ENCODE assay signal across 13 cellular contexts in the genomic region with DNA sequence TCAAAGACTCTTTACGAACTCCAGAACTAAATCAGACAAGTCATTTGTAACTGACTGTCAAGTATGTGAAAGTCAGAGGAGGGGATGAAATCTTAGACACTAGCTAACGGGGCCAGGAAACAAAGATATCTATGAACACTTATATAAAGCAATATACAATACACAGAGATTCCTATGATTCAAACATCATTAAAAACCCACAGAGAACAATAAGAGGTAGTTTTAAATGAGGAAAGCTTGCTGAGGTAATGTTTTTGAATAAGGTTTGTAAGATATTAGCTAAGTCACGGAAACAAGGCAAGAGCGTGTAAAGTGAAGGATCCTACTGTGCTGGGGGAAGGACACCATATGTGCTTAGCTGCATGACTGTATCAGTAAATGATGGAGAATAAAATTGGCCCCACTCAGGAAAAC.
"Had no signal": no experiment of that assay in that cellular context is flagged by ENCODE, and none has a peak within 500 bp of the region (broad histone marks: within the 10 kb centered on the region; RNA-seq: fewer than 3 reads in every experiment).

No MANE protein-coding gene starts in this region.

- H3K4me2 ChIP-seq: neural progenitor cell had no signal

- H3K27ac Mint-ChIP-seq: activated CD4-positive, alpha-beta T cell treated with anti-CD3 and anti-CD28 coated beads, Interleukin-2, amount 10 ng/mL, durations not matched to agents 7 days and 5 days; activated naive CD4-positive, alpha-beta T cell treated with anti-CD3 and anti-CD28 coated beads, Interleukin-2, amount 10 ng/mL, durations not matched to agents 7 days and 5 days; activated T-helper 17 cell treated with anti-CD3 and anti-CD28 coated beads, Interleukin-2, amount 50 U/mL, for 72 hours; neural progenitor cell; T-helper 17 cell had no signal

- H3K9me3 ChIP-seq: gastroesophageal sphincter had no signal

- H3K4me3 Mint-ChIP-seq: activated CD4-positive, alpha-beta T cell treated with anti-CD3 and anti-CD28 coated beads, Interleukin-2, amount 10 ng/mL, durations not matched to agents 7 days and 5 days; activated naive CD4-positive, alpha-beta T cell treated with anti-CD3 and anti-CD28 coated beads, Interleukin-2, amount 10 ng/mL, durations not matched to agents 7 days and 5 days; activated T-helper 17 cell treated with anti-CD3 and anti-CD28 coated beads, Interleukin-2, amount 50 U/mL, for 72 hours; neural progenitor cell; T-helper 17 cell had no signal

- DNase-seq: activated CD4-positive, alpha-beta T cell treated with anti-CD3 and anti-CD28 coated beads, Interleukin-2, amount 10 ng/mL, durations not matched to agents 7 days and 5 days; activated CD4-positive, CD25-positive, alpha-beta regulatory T cell; activated CD8-positive, alpha-beta memory T cell treated with anti-CD3 and anti-CD28 coated beads for 24 hours; activated naive CD4-positive, alpha-beta T cell treated with anti-CD3 and anti-CD28 coated beads, Interleukin-2, amount 10 ng/mL, durations not matched to agents 7 days and 5 days; brain microvascular endothelial cell; kidney; stimulated activated CD4-positive, alpha-beta T cell treated with anti-CD3 and anti-CD28 coated beads, Interleukin-4, amount 100 ng/mL, for 4 hours; T-helper 17 cell had no signal

- H3K9ac ChIP-seq: neural progenitor cell had no signal

- H3K4me1 Mint-ChIP-seq: activated CD4-positive, alpha-beta T cell treated with anti-CD3 and anti-CD28 coated beads, Interleukin-2, amount 10 ng/mL, durations not matched to agents 7 days and 5 days; activated naive CD4-positive, alpha-beta T cell treated with anti-CD3 and anti-CD28 coated beads, Interleukin-2, amount 10 ng/mL, durations not matched to agents 7 days and 5 days; activated T-helper 17 cell treated with anti-CD3 and anti-CD28 coated beads, Interleukin-2, amount 50 U/mL, for 72 hours; neural progenitor cell; T-helper 17 cell had no signal

- H3K27me3 ChIP-seq: brain microvascular endothelial cell, gastroesophageal sphincter, neural progenitor cell had no signal

- H2AFZ ChIP-seq: neural progenitor cell had no signal

- H3K27ac ChIP-seq: brain microvascular endothelial cell, neural progenitor cell, skin epidermis had no signal

- H3K36me3 Mint-ChIP-seq: activated naive CD4-positive, alpha-beta T cell treated with anti-CD3 and anti-CD28 coated beads, Interleukin-2, amount 10 ng/mL, durations not matched to agents 7 days and 5 days had no signal

- H3K9me3 Mint-ChIP-seq: activated CD4-positive, alpha-beta T cell treated with anti-CD3 and anti-CD28 coated beads, Interleukin-2, amount 10 ng/mL, durations not matched to agents 7 days and 5 days; activated naive CD4-positive, alpha-beta T cell treated with anti-CD3 and anti-CD28 coated beads, Interleukin-2, amount 10 ng/mL, durations not matched to agents 7 days and 5 days; activated T-helper 17 cell treated with anti-CD3 and anti-CD28 coated beads, Interleukin-2, amount 50 U/mL, for 72 hours; neural progenitor cell had no signal

- FAIRE-seq: endothelial cell of umbilical vein, kidney had no signal

- H3K4me1 ChIP-seq: gastroesophageal sphincter, neural progenitor cell had no signal

- H3K36me3 ChIP-seq: brain microvascular endothelial cell had no signal

- ATAC-seq: activated T-helper 17 cell treated with anti-CD3 and anti-CD28 coated beads, Interleukin-2, amount 50 U/mL, for 72 hours; gastroesophageal sphincter; T-helper 17 cell had no signal

- H3K4me3 ChIP-seq: gastroesophageal sphincter, neural progenitor cell, skin epidermis had no signal

- H3K27me3 Mint-ChIP-seq: activated CD4-positive, alpha-beta T cell treated with anti-CD3 and anti-CD28 coated beads, Interleukin-2, amount 10 ng/mL, durations not matched to agents 7 days and 5 days; activated naive CD4-positive, alpha-beta T cell treated with anti-CD3 and anti-CD28 coated beads, Interleukin-2, amount 10 ng/mL, durations not matched to agents 7 days and 5 days; activated T-helper 17 cell treated with anti-CD3 and anti-CD28 coated beads, Interleukin-2, amount 50 U/mL, for 72 hours; T-helper 17 cell had no signal
